16 cellular contexts compared by ENCODE assay signal in genomic region chr17:40895106-40895730, GRCh38. TPM values are rescaled to one million over a fixed set of nuclear protein-coding genes. Genes with fewer than 3 reads are reported as not detected.
"Had no signal": no experiment of that assay in that cellular context is flagged by ENCODE, and none has a peak within 500 bp of the region (broad histone marks: within the 10 kb centered on the region; RNA-seq: fewer than 3 reads in every experiment).

No MANE protein-coding gene starts in this region.

- H3K9me3 ChIP-seq: gastroesophageal sphincter, left ventricle myocardium inferior, pancreas, thyroid gland had no signal

- H3K27me3 ChIP-seq: thyroid gland had no signal

- H3K27ac ChIP-seq: gastroesophageal sphincter, left ventricle myocardium inferior, pancreas, thyroid gland had no signal

- H3K4me3 ChIP-seq: gastroesophageal sphincter, left ventricle myocardium inferior, pancreas, smooth muscle cell, thyroid gland had no signal

- H3K4me1 ChIP-seq: gastroesophageal sphincter, left ventricle myocardium inferior, pancreas, thyroid gland had no signal

- H3K36me3 ChIP-seq: gastroesophageal sphincter, left ventricle myocardium inferior, pancreas, thyroid gland had no signal

- DNase-seq: activated CD4-positive, alpha-beta T cell treated with anti-CD3 and anti-CD28 coated beads for 1 hour; activated CD4-positive, alpha-beta T cell treated with anti-CD3 and anti-CD28 coated beads, Interleukin-2, amount 50 U/mL, for 48 hours; activated CD8-positive, alpha-beta memory T cell treated with anti-CD3 and anti-CD28 coated beads, Interleukin-2, amount 10 ng/mL, durations not matched to agents 7 days and 5 days; activated effector memory CD4-positive, alpha-beta T cell treated with Interleukin-2 at 50 U/mL for 16 hours; activated T-cell treated with anti-CD3 and anti-CD28 coated beads, Interleukin-2, amount 50 U/mL, for 24 hours; amniotic stem cell; effector memory CD4-positive, alpha-beta T cell; left ventricle myocardium inferior; mesendoderm; pancreas; retina; thyroid gland had no signal

- ATAC-seq: activated CD8-positive, alpha-beta memory T cell treated with anti-CD3 and anti-CD28 coated beads, Interleukin-2, amount 10 ng/mL, durations not matched to agents 7 days and 5 days; activated naive CD4-positive, alpha-beta T cell treated with anti-CD3 and anti-CD28 coated beads, Interleukin-2, amount 50 U/mL, for 72 hours; gastroesophageal sphincter; pancreas had no signal

RNA-seq across cellular contexts. Expression of gene KRT20, which starts 10.2 kb away (rescaled TPM):
- total RNA-seq: activated CD8-positive, alpha-beta memory T cell treated with anti-CD3 and anti-CD28 coated beads, Interleukin-2, amount 10 ng/mL, durations not matched to agents 7 days and 5 days; activated naive CD4-positive, alpha-beta T cell treated with anti-CD3 and anti-CD28 coated beads, Interleukin-2, amount 50 U/mL, for 72 hours; gastroesophageal sphincter; left ventricle myocardium inferior; neural crest cell; smooth muscle cell; thyroid gland had no signal

RNA-seq across cellular contexts. Expression of gene KRT12, which starts 28.2 kb away (rescaled TPM):
- total RNA-seq: activated CD8-positive, alpha-beta memory T cell treated with anti-CD3 and anti-CD28 coated beads, Interleukin-2, amount 10 ng/mL, durations not matched to agents 7 days and 5 days; activated naive CD4-positive, alpha-beta T cell treated with anti-CD3 and anti-CD28 coated beads, Interleukin-2, amount 50 U/mL, for 72 hours; gastroesophageal sphincter; left ventricle myocardium inferior; neural crest cell; pancreas; smooth muscle cell; thyroid gland had no signal

RNA-seq across cellular contexts. Expression of gene KRT23, which starts 42.2 kb away (rescaled TPM):
- total RNA-seq: activated CD8-positive, alpha-beta memory T cell treated with anti-CD3 and anti-CD28 coated beads, Interleukin-2, amount 10 ng/mL, durations not matched to agents 7 days and 5 days; activated naive CD4-positive, alpha-beta T cell treated with anti-CD3 and anti-CD28 coated beads, Interleukin-2, amount 50 U/mL, for 72 hours; neural crest cell had no signal
